24 cellular contexts compared by ENCODE assay signal in genomic region chr16:10931977-10932632, GRCh38. TPM values are rescaled to one million over a fixed set of nuclear protein-coding genes. Genes with fewer than 3 reads are reported as not detected.
DNase-seq lines count a peak whose midpoint lies in the region; ATAC-seq, FAIRE-seq and TF ChIP-seq lines count a peak whose summit lies in the region.
"Had no signal": no experiment of that assay in that cellular context is flagged by ENCODE, and none has a peak within 500 bp of the region (broad histone marks: within the 10 kb centered on the region; RNA-seq: fewer than 3 reads in every experiment).

No MANE protein-coding gene starts in this region.

- peak overlapping the region; percentile 80 for H3K27ac Mint-ChIP-seq in stimulated activated effector memory CD8-positive, alpha-beta T cell treated with anti-CD3 and anti-CD28 coated beads, Interleukin-12 subunit alpha, Interleukin-12 subunit beta, amount 100 ng/mL, for 72 hours

- TF ChIP-seq CTCF in HepG2 (CRISPR knock-in tag; IDR thresholded peaks at IDR 0.05) (no peak), right lobe of liver (IDR thresholded peaks at IDR 0.05) (no peak), GM12878 (IDR thresholded peaks at IDR 0.05 in 2 of 3, conservative IDR thresholded peaks at IDR 0.05 in 1 of 3; ENCODE audit: control insufficient read depth in 2 of 3, extremely low read depth in 1 of 3, insufficient read depth in 1 of 3, low read depth in 3 of 3, low read length in 3 of 3) (no peak), ascending aorta (IDR thresholded peaks at IDR 0.05) (no peak), foreskin keratinocyte (conservative IDR thresholded peaks at IDR 0.05) (no peak), GM13977 (IDR thresholded peaks at IDR 0.05; ENCODE audit: extremely low read depth, insufficient read depth, missing control alignments) (no peak)

- POLR2A ChIA-PET in HepG2 (lab: Yijun Ruan, JAX), result interaction anchor here (0.8 to 1.6 kb wide), 2 partner anchors 9 to 10 kb away, joined by 4 to 10 read pairs; partner anchors contain the start of gene DEXI
- POLR2A ChIA-PET in GM12878 (lab: Charles Lee), result interaction anchor here (0.6 to 1.8 kb wide), 4 partner anchors 9 to 319 kb away, joined by 3 to 13 read pairs (median 4); partner anchors contain the start of genes DEXI and NUBP1

- BruUV-seq in HepG2 (replicated peaks; lab: Mats Ljungman, UMichigan), result no TSS peak
- TSS peak; percentile 14 for BruUV-seq in GM12878 (replicated peaks; lab: Mats Ljungman, UMichigan)

- H2AFZ ChIP-seq in HepG2 (ENCODE audit: low read length) (no peak overlapping the region), GM12878 (ENCODE audit: control insufficient read depth, low read depth, low read length) (no peak overlapping the region)

- H3K27ac ChIP-seq in HepG2 (ENCODE audit: extremely low read length, insufficient read depth, low read length), result no peak overlapping the region
- H3K27ac ChIP-seq in right lobe of liver, result no peak overlapping the region
- H3K27ac ChIP-seq in GM12878 (ENCODE audit: control insufficient read depth, insufficient read depth), result no peak overlapping the region
- no peak overlapping the region for H3K27ac ChIP-seq in ascending aorta
- no peak overlapping the region for H3K27ac ChIP-seq in foreskin keratinocyte
- H3K27ac ChIP-seq: 22Rv1 had no signal

- no peak for TF ChIP-seq RAD21 in HepG2 (CRISPR knock-in tag; IDR thresholded peaks at IDR 0.05)
- TF ChIP-seq RAD21 in GM12878 (IDR thresholded peaks at IDR 0.05; ENCODE audit: insufficient read depth, low read depth, low read length), result no peak

- no peak overlapping the region for H3K4me3 Mint-ChIP-seq in stimulated activated effector memory CD8-positive, alpha-beta T cell treated with anti-CD3 and anti-CD28 coated beads, Interleukin-12 subunit alpha, Interleukin-12 subunit beta, amount 100 ng/mL, for 72 hours
- H3K4me3 Mint-ChIP-seq: CD14-positive monocyte had no signal

- peaks cover 18% of the 10 kb centered on the region for H3K4me1 ChIP-seq in HepG2 (ENCODE audit: insufficient read depth, low read length)
- peaks cover 0 to 62% (median 29%) of the 10 kb centered on the region in 4 donors for H3K4me1 ChIP-seq in right lobe of liver
- peaks cover 6% of the 10 kb centered on the region for H3K4me1 ChIP-seq in GM12878 (ENCODE audit: control insufficient read depth, insufficient read depth, low read length)
- H3K4me1 ChIP-seq in ascending aorta, result peaks cover 8 to 37% of the 10 kb centered on the region in 2 donors
- H3K4me1 ChIP-seq in foreskin keratinocyte, result no peaks in the 10 kb centered on the region
- H3K4me1 ChIP-seq: BE2C had no signal

- WGBS in HepG2 (ENCODE audit: low lambda C conversion rate), result 97% methylated on average over 11 of the region's 11 CpGs
- WGBS in right lobe of liver (ENCODE audit: insufficient coverage, low coverage, low lambda C conversion rate, missing lambda C conversion rate), result 84% methylated on average over 8 of the region's 11 CpGs
- WGBS in GM12878 (ENCODE audit: insufficient coverage, insufficient replicate concordance, low lambda C conversion rate, missing lambda C conversion rate), result 97% methylated on average over 11 of the region's 11 CpGs

- H3K79me2 ChIP-seq in HepG2 (ENCODE audit: insufficient read depth, low read length) (peaks cover 19% of the 10 kb centered on the region), GM12878 (ENCODE audit: control insufficient read depth, insufficient read depth, low read length) (peaks cover 9% of the 10 kb centered on the region)

- in situ Hi-C loops in HepG2 (cut with HindIII; ENCODE audit: extremely low pct_ligation_motif_present, low pct_unique_long_range_greater_than_20kb) (no loop called here), GM12878 (cut with MboI) (no loop called here), GM13977 (cut with MboI; ENCODE audit: low pct_unique_long_range_greater_than_20kb, low sequenced_read_pairs, unreplicated experiment) (no loop called here)

- H4K20me1 ChIP-seq in HepG2 (ENCODE audit: insufficient read depth, low read length), result peaks cover 5% of the 10 kb centered on the region; the same call in 1 of the 2 replicates
- no peaks in the 10 kb centered on the region; the same call in 1 of the 2 replicates for H4K20me1 ChIP-seq in GM12878 (ENCODE audit: control insufficient read depth, insufficient read depth)

- H3K9ac ChIP-seq in HepG2 (ENCODE audit: insufficient read depth, low read depth, low read length) (no peak overlapping the region), GM12878 (ENCODE audit: control insufficient read depth, insufficient read depth, low read length) (no peak overlapping the region)
- H3K9ac ChIP-seq: SK-N-SH had no signal

- DNase-seq in HepG2 (ENCODE audit: low spot score) (no peak), right lobe of liver (no peak), GM12878 (ENCODE audit: low read depth, low spot score) (no peak), ascending aorta (ENCODE audit: low spot score in 2 of 2) (no peak), foreskin keratinocyte (no peak), GM13977 (ENCODE audit: low spot score) (no peak)
- DNase-seq in stimulated activated effector memory CD8-positive, alpha-beta T cell treated with anti-CD3 and anti-CD28 coated beads, Interleukin-12 subunit alpha, Interleukin-12 subunit beta, amount 100 ng/mL, for 72 hours (ENCODE audit: low spot score in 2 of 2), result no peak
- DNase-seq: BE2C; CD8-positive, alpha-beta memory T cell; DMS 273 treated with DMSO at 0.1 percent for 48 hours; DMS79; EL; GDM1; MG63; NCI-H1105 treated with DMSO at 0.1 percent for 48 hours; NCI-H2029; NCI-H446; NCI-H524 treated with DMSO at 0.1 percent for 48 hours; NCI-H774; SK-N-SH had no signal

- RAD21 ChIA-PET in GM12878 (lab: Charles Lee; ENCODE audit: unreplicated experiment), result interaction anchor here (1.0 to 1.3 kb wide), 4 partner anchors 13 to 194 kb away, joined by 3 to 6 read pairs (median 4); no protein-coding TSS in a partner anchor

- peaks cover 22 to 65% of the 10 kb centered on the region in 2 experiments for H3K36me3 ChIP-seq in HepG2 (replicated peaks in 1 of 2; ENCODE audit: control insufficient read depth in 1 of 2, insufficient read depth in 2 of 2, low read length in 2 of 2)
- H3K36me3 ChIP-seq in right lobe of liver, result peaks cover 0 to 11% (median 0%) of the 10 kb centered on the region in 4 donors
- H3K36me3 ChIP-seq in GM12878 (ENCODE audit: control insufficient read depth in 2 of 2, insufficient read depth in 2 of 2, low read length in 1 of 2), result peaks cover 0 to 2% of the 10 kb centered on the region in 2 experiments; a peak in 2 of 4 replicates
- peaks cover 14 to 47% of the 10 kb centered on the region in 2 donors for H3K36me3 ChIP-seq in ascending aorta

- H3K9me3 ChIP-seq in HepG2 (ENCODE audit: low read length), result no peaks in the 10 kb centered on the region
- H3K9me3 ChIP-seq in right lobe of liver, result no peaks in the 10 kb centered on the region
- H3K9me3 ChIP-seq in GM12878 (replicated peaks; ENCODE audit: control insufficient read depth, insufficient read depth, low read length), result no peaks in the 10 kb centered on the region
- no peaks in the 10 kb centered on the region for H3K9me3 ChIP-seq in ascending aorta
- H3K9me3 ChIP-seq: BE2C, MG63, SK-N-SH had no signal

- TF ChIP-seq POLR2A in HepG2 (IDR thresholded peaks at IDR 0.05; ENCODE audit: insufficient read depth in 1 of 2, low read depth in 2 of 2, low read length in 2 of 2) (no peak), right lobe of liver (IDR thresholded peaks at IDR 0.05) (no peak), GM12878 (IDR thresholded peaks at IDR 0.05; ENCODE audit: low read depth, low read length) (peak; percentile 16; the same call in 1 of the 2 replicates)

- peaks cover 56% of the 10 kb centered on the region for H3K4me1 Mint-ChIP-seq in stimulated activated effector memory CD8-positive, alpha-beta T cell treated with anti-CD3 and anti-CD28 coated beads, Interleukin-12 subunit alpha, Interleukin-12 subunit beta, amount 100 ng/mL, for 72 hours

- TF ChIP-seq EP300 in HepG2 (IDR thresholded peaks at IDR 0.05; ENCODE audit: low read depth in 2 of 2, low read length in 2 of 2), result no peak
- TF ChIP-seq EP300 in HepG2 (CRISPR knock-in tag; IDR thresholded peaks at IDR 0.05; ENCODE audit: borderline replicate concordance), result no peak
- no peak for TF ChIP-seq EP300 in GM12878 (IDR thresholded peaks at IDR 0.05; ENCODE audit: borderline replicate concordance in 1 of 2, control insufficient read depth in 1 of 2, low read depth in 2 of 2, low read length in 2 of 2)

- no peak for ATAC-seq in HepG2
- ATAC-seq in right lobe of liver, result no peak
- ATAC-seq in GM12878, result no peak
- no peak for ATAC-seq in stimulated activated effector memory CD8-positive, alpha-beta T cell treated with anti-CD3 and anti-CD28 coated beads, Interleukin-12 subunit alpha, Interleukin-12 subunit beta, amount 100 ng/mL, for 72 hours
- ATAC-seq in foreskin keratinocyte, result no peak

- intact Hi-C loops in HepG2 (cut with micrococcal nuclease; ENCODE audit: unreplicated experiment), result no loop called here
- intact Hi-C loops in right lobe of liver (cut with DNase I), result no loop called here
- intact Hi-C loops in GM12878 (cut with micrococcal nuclease; ENCODE audit: unreplicated experiment), result no loop called here
- intact Hi-C loops in ascending aorta (cut with DNase I), result no loop called here

- H3K36me3 Mint-ChIP-seq in stimulated activated effector memory CD8-positive, alpha-beta T cell treated with anti-CD3 and anti-CD28 coated beads, Interleukin-12 subunit alpha, Interleukin-12 subunit beta, amount 100 ng/mL, for 72 hours, result peaks cover 94% of the 10 kb centered on the region

- H3K4me2 ChIP-seq in HepG2 (ENCODE audit: low read depth, low read length) (no peak overlapping the region), GM12878 (ENCODE audit: control insufficient read depth, insufficient read depth) (no peak overlapping the region)
- H3K4me2 ChIP-seq: SK-N-SH had no signal

- SMC1A ChIA-PET in GM12878 (lab: Charles Lee; ENCODE audit: uncharacterized antibody, unreplicated experiment), result interaction anchor here (1.0 to 2.2 kb wide), 4 partner anchors 9 to 16 kb away, joined by 4 to 12 read pairs (median 4); partner anchors contain the start of gene DEXI

- no peak overlapping the region for H3K4me3 ChIP-seq in HepG2 (replicated peaks in 1 of 3; ENCODE audit: insufficient read depth in 1 of 3, low read depth in 2 of 3, low read length in 3 of 3)
- H3K4me3 ChIP-seq in right lobe of liver, result no peak overlapping the region
- H3K4me3 ChIP-seq in GM12878, result no peak overlapping the region
- H3K4me3 ChIP-seq in ascending aorta, result no peak overlapping the region
- H3K4me3 ChIP-seq: MG63 had no signal

- CTCF ChIA-PET in HepG2 (lab: Yijun Ruan, JAX; ENCODE audit: low intra/inter-chr PET ratio, low total read pairs), result no interaction called here
- CTCF ChIA-PET in GM12878 (lab: Yijun Ruan, JAX), result interaction anchor here (0.7 to 2.5 kb wide), 4 partner anchors 13 to 665 kb away, joined by 3 to 11 read pairs (median 6); no protein-coding TSS in a partner anchor

- no peaks in the 10 kb centered on the region for H3K9me3 Mint-ChIP-seq in stimulated activated effector memory CD8-positive, alpha-beta T cell treated with anti-CD3 and anti-CD28 coated beads, Interleukin-12 subunit alpha, Interleukin-12 subunit beta, amount 100 ng/mL, for 72 hours
- H3K9me3 Mint-ChIP-seq: CD8-positive, alpha-beta memory T cell had no signal

- FAIRE-seq in HepG2 (lab: Jason Lieb, UNC) (no peak), GM12878 (lab: Jason Lieb, UNC) (no peak)
- FAIRE-seq: H54 had no signal

- no peaks in the 10 kb centered on the region for H3K27me3 ChIP-seq in HepG2 (ENCODE audit: control insufficient read depth in 1 of 2, insufficient read depth in 2 of 2, low read length in 2 of 2)
- H3K27me3 ChIP-seq in right lobe of liver, result no peaks in the 10 kb centered on the region
- no peaks in the 10 kb centered on the region for H3K27me3 ChIP-seq in GM12878 (replicated peaks in 1 of 2; ENCODE audit: control insufficient read depth in 2 of 2, insufficient read depth in 2 of 2, low read length in 1 of 2)
- no peaks in the 10 kb centered on the region for H3K27me3 ChIP-seq in ascending aorta
- no peaks in the 10 kb centered on the region for H3K27me3 ChIP-seq in foreskin keratinocyte
- H3K27me3 ChIP-seq: BE2C, MG63 had no signal

RNA-seq across cellular contexts. Expression of gene DEXI, which starts 10.2 kb away (rescaled TPM):
- total RNA-seq in HepG2 (2016; rRNA removed; fragmentation: Illumina TruSeq; extraction: Trizol) (57.9 and 70.4 TPM in 2 replicates), right lobe of liver (10 to 100 TPM; 35.8 to 93.8 (median 54.1) TPM), GM12878 (2014; rRNA removed) (26.3 and 28.6 TPM in 2 replicates), GM12878 (2014; rRNA removed; fragmentation: Illumina TruSeq; extraction: Trizol) (17.0 and 17.3 TPM in 2 replicates), GM12878 (2021) (22.7 and 24.2 TPM in 2 replicates), ascending aorta (94.2 TPM), foreskin keratinocyte (42.8 and 45.1 TPM in 2 replicates)
- 68.6 and 86.7 TPM in 2 replicates for total RNA-seq in HepG2 (2016; cell fraction: cytosol; rRNA removed; fragmentation: Illumina TruSeq; extraction: Trizol; ENCODE audit: low read depth)
- 54.1 and 71.8 TPM in 2 replicates for total RNA-seq in HepG2 (2016; cell fraction: insoluble cytoplasmic fraction; rRNA removed; fragmentation: Illumina TruSeq; extraction: Trizol)
- 117 and 144 TPM in 2 replicates for total RNA-seq in HepG2 (2016; cell fraction: membrane; rRNA removed; fragmentation: Illumina TruSeq; extraction: Trizol)
- total RNA-seq in HepG2 (2016; cell fraction: nucleus; rRNA removed; fragmentation: Illumina TruSeq; extraction: Trizol), result 35.4 and 46.3 TPM in 2 replicates
- polyA plus RNA-seq in HepG2 (2011; rRNA removed) (51.5 and 54.4 TPM in 2 replicates), GM12878 (2011; rRNA removed) (11.4 and 15.2 TPM in 2 replicates), GM12878 (2014; fragmentation: Illumina TruSeq; extraction: Trizol) (17.8 and 21.7 TPM in 2 replicates), GM12878 (2014; fragmentation: Nextera tagmentation; extraction: Ambion mirVana) (1 to 10 TPM; 1.4 to 4.3 TPM), GM12878 (2014; rRNA removed) (22.9 and 25.7 TPM in 2 replicates), GM12878 (2016; fragmentation: Nextera tagmentation; extraction: Ambion mirVana) (10 to 100 TPM; 14.0 to 19.8 TPM), foreskin keratinocyte (40.4 and 43.1 TPM in 2 replicates)
- polyA plus RNA-seq in HepG2 (2011; cell fraction: cytosol; rRNA removed), result 69.5 and 78.6 TPM in 2 replicates
- polyA plus RNA-seq in HepG2 (2011; cell fraction: nucleus; rRNA removed), result 40.4 and 50.2 TPM in 2 replicates
- 45.6 and 55.0 TPM in 2 replicates for polyA plus RNA-seq in HepG2 (2012)
- polyA plus RNA-seq in HepG2 (2016; cell fraction: cytosol; fragmentation: Illumina TruSeq; extraction: Trizol; ENCODE audit: low read depth), result 70.9 and 88.4 TPM in 2 replicates
- polyA plus RNA-seq in HepG2 (2016; cell fraction: insoluble cytoplasmic fraction; fragmentation: Illumina TruSeq; extraction: Trizol; ENCODE audit: low read depth), result 58.1 and 70.0 TPM in 2 replicates
- polyA plus RNA-seq in HepG2 (2016; cell fraction: membrane; fragmentation: Illumina TruSeq; extraction: Trizol; ENCODE audit: low read depth), result 120 and 124 TPM in 2 replicates
- 60.2 and 65.5 TPM in 2 replicates for polyA plus RNA-seq in HepG2 (2016; cell fraction: nucleus; fragmentation: Illumina TruSeq; extraction: Trizol; ENCODE audit: insufficient read depth, low read depth)
- polyA minus RNA-seq in HepG2 (2011; rRNA and poly(A)+ RNA removed; ENCODE audit: low replicate concordance), result 31.7 and 71.0 TPM in 2 replicates
- polyA minus RNA-seq in HepG2 (2011; cell fraction: cytosol; rRNA and poly(A)+ RNA removed), result 34.2 and 35.1 TPM in 2 replicates
- 24.7 and 27.7 TPM in 2 replicates for polyA minus RNA-seq in HepG2 (2011; cell fraction: nucleus; rRNA and poly(A)+ RNA removed)
- total RNA-seq in GM12878 (2013; cell fraction: nucleolus; rRNA removed), result 26.1 and 29.0 TPM in 2 replicates
- polyA plus RNA-seq in GM12878 (2011; ENCODE audit: low read depth), result 7.1 TPM
- 21.8 and 24.6 TPM in 2 replicates for polyA plus RNA-seq in GM12878 (2011; cell fraction: cytosol; rRNA removed)
- 37.7 and 44.3 TPM in 2 replicates for polyA plus RNA-seq in GM12878 (2011; cell fraction: nucleus; rRNA removed)
- polyA plus RNA-seq in GM12878 (2012), result 15.5 and 16.1 TPM in 2 replicates
- 18.1 and 24.7 TPM in 2 replicates for polyA minus RNA-seq in GM12878 (2011; rRNA and poly(A)+ RNA removed)
- polyA minus RNA-seq in GM12878 (2011; cell fraction: cytosol; rRNA and poly(A)+ RNA removed), result 9.6 and 11.0 TPM in 2 replicates
- polyA minus RNA-seq in GM12878 (2011; cell fraction: nucleus; rRNA and poly(A)+ RNA removed), result 14.1 and 21.8 TPM in 2 replicates

RNA-seq across cellular contexts. Expression of gene CLEC16A, which starts 12.3 kb away (rescaled TPM):
- total RNA-seq in HepG2 (2016; rRNA removed; fragmentation: Illumina TruSeq; extraction: Trizol) (10.3 and 13.6 TPM in 2 replicates), right lobe of liver (10 to 100 TPM; 15.2 to 25.9 (median 19.8) TPM), GM12878 (2014; rRNA removed) (17.1 and 17.6 TPM in 2 replicates), GM12878 (2014; rRNA removed; fragmentation: Illumina TruSeq; extraction: Trizol) (14.1 and 14.6 TPM in 2 replicates), GM12878 (2021) (28.7 and 30.0 TPM in 2 replicates), ascending aorta (16.2 TPM), foreskin keratinocyte (21.0 and 22.0 TPM in 2 replicates)
- 35.7 and 39.7 TPM in 2 replicates for total RNA-seq in HepG2 (2016; cell fraction: cytosol; rRNA removed; fragmentation: Illumina TruSeq; extraction: Trizol; ENCODE audit: low read depth)
- 10.6 and 12.8 TPM in 2 replicates for total RNA-seq in HepG2 (2016; cell fraction: insoluble cytoplasmic fraction; rRNA removed; fragmentation: Illumina TruSeq; extraction: Trizol)
- total RNA-seq in HepG2 (2016; cell fraction: membrane; rRNA removed; fragmentation: Illumina TruSeq; extraction: Trizol), result 14.4 and 15.9 TPM in 2 replicates
- 17.5 and 18.7 TPM in 2 replicates for total RNA-seq in HepG2 (2016; cell fraction: nucleus; rRNA removed; fragmentation: Illumina TruSeq; extraction: Trizol)
- polyA plus RNA-seq in HepG2 (2011; rRNA removed) (8.5 and 9.5 TPM in 2 replicates), GM12878 (2011; rRNA removed) (16.4 and 20.2 TPM in 2 replicates), GM12878 (2014; fragmentation: Illumina TruSeq; extraction: Trizol) (19.3 and 20.5 TPM in 2 replicates), GM12878 (2014; fragmentation: Nextera tagmentation; extraction: Ambion mirVana) (1 to 10 TPM; 1.5 to 3.1 TPM), GM12878 (2014; rRNA removed) (18.1 and 18.7 TPM in 2 replicates), GM12878 (2016; fragmentation: Nextera tagmentation; extraction: Ambion mirVana) (10 to 100 TPM; 27.1 to 28.8 TPM), foreskin keratinocyte (11.4 and 12.0 TPM in 2 replicates)
- polyA plus RNA-seq in HepG2 (2011; cell fraction: cytosol; rRNA removed), result 6.6 and 6.8 TPM in 2 replicates
- 17.0 and 19.5 TPM in 2 replicates for polyA plus RNA-seq in HepG2 (2011; cell fraction: nucleus; rRNA removed)
- polyA plus RNA-seq in HepG2 (2012), result 10.3 and 12.0 TPM in 2 replicates
- polyA plus RNA-seq in HepG2 (2016; cell fraction: cytosol; fragmentation: Illumina TruSeq; extraction: Trizol; ENCODE audit: low read depth), result 1.7 and 1.9 TPM in 2 replicates
- polyA plus RNA-seq in HepG2 (2016; cell fraction: insoluble cytoplasmic fraction; fragmentation: Illumina TruSeq; extraction: Trizol; ENCODE audit: low read depth), result 11.8 and 14.0 TPM in 2 replicates
- 3.4 and 4.4 TPM in 2 replicates for polyA plus RNA-seq in HepG2 (2016; cell fraction: membrane; fragmentation: Illumina TruSeq; extraction: Trizol; ENCODE audit: low read depth)
- polyA plus RNA-seq in HepG2 (2016; cell fraction: nucleus; fragmentation: Illumina TruSeq; extraction: Trizol; ENCODE audit: insufficient read depth, low read depth), result 22.7 and 25.7 TPM in 2 replicates
- 24.9 and 35.4 TPM in 2 replicates for polyA minus RNA-seq in HepG2 (2011; rRNA and poly(A)+ RNA removed; ENCODE audit: low replicate concordance)
- 14.4 and 19.0 TPM in 2 replicates for polyA minus RNA-seq in HepG2 (2011; cell fraction: cytosol; rRNA and poly(A)+ RNA removed)
- polyA minus RNA-seq in HepG2 (2011; cell fraction: nucleus; rRNA and poly(A)+ RNA removed), result 25.8 and 32.0 TPM in 2 replicates
- 277 and 301 TPM in 2 replicates for total RNA-seq in GM12878 (2013; cell fraction: nucleolus; rRNA removed)
- polyA plus RNA-seq in GM12878 (2011; ENCODE audit: low read depth), result 5.6 TPM
- polyA plus RNA-seq in GM12878 (2011; cell fraction: cytosol; rRNA removed), result 17.6 and 21.8 TPM in 2 replicates
- polyA plus RNA-seq in GM12878 (2011; cell fraction: nucleus; rRNA removed), result 39.8 and 50.1 TPM in 2 replicates
- polyA plus RNA-seq in GM12878 (2012), result 11.8 and 12.2 TPM in 2 replicates
- 117 and 120 TPM in 2 replicates for polyA minus RNA-seq in GM12878 (2011; rRNA and poly(A)+ RNA removed)
- 46.5 and 51.2 TPM in 2 replicates for polyA minus RNA-seq in GM12878 (2011; cell fraction: cytosol; rRNA and poly(A)+ RNA removed)
- 42.9 and 65.1 TPM in 2 replicates for polyA minus RNA-seq in GM12878 (2011; cell fraction: nucleus; rRNA and poly(A)+ RNA removed)

RNA-seq across cellular contexts. Expression of gene CIITA, which starts 55.1 kb away (rescaled TPM):
- 0.09 and 0.11 TPM in 2 replicates for total RNA-seq in HepG2 (2016; rRNA removed; fragmentation: Illumina TruSeq; extraction: Trizol)
- total RNA-seq in HepG2 (2016; cell fraction: cytosol; rRNA removed; fragmentation: Illumina TruSeq; extraction: Trizol; ENCODE audit: low read depth), result 0.09 TPM in 1 of 2 replicates, not detected in the other
- total RNA-seq in HepG2 (2016; cell fraction: insoluble cytoplasmic fraction; rRNA removed; fragmentation: Illumina TruSeq; extraction: Trizol), result 0.10 and 0.13 TPM in 2 replicates
- total RNA-seq in HepG2 (2016; cell fraction: membrane; rRNA removed; fragmentation: Illumina TruSeq; extraction: Trizol), result 0.09 and 0.21 TPM in 2 replicates
- total RNA-seq in HepG2 (2016; cell fraction: nucleus; rRNA removed; fragmentation: Illumina TruSeq; extraction: Trizol), result 0.19 TPM in 1 of 2 replicates, not detected in the other
- 0.05 and 0.08 TPM in 2 replicates for polyA plus RNA-seq in HepG2 (2011; rRNA removed)
- polyA plus RNA-seq in HepG2 (2011; cell fraction: cytosol; rRNA removed), result 0.10 and 0.11 TPM in 2 replicates
- polyA plus RNA-seq in HepG2 (2011; cell fraction: nucleus; rRNA removed), result 0.28 and 0.47 TPM in 2 replicates
- 0.36 and 0.56 TPM in 2 replicates for polyA plus RNA-seq in HepG2 (2012)
- polyA plus RNA-seq in HepG2 (2016; cell fraction: cytosol; fragmentation: Illumina TruSeq; extraction: Trizol; ENCODE audit: low read depth), result 0.11 and 0.14 TPM in 2 replicates
- 0.13 TPM in 1 of 2 replicates, not detected in the other for polyA plus RNA-seq in HepG2 (2016; cell fraction: insoluble cytoplasmic fraction; fragmentation: Illumina TruSeq; extraction: Trizol; ENCODE audit: low read depth)
- polyA plus RNA-seq in HepG2 (2016; cell fraction: membrane; fragmentation: Illumina TruSeq; extraction: Trizol; ENCODE audit: low read depth), result 0.24 TPM in 1 of 2 replicates, not detected in the other
- 0.15 TPM in 1 of 2 replicates, not detected in the other for polyA plus RNA-seq in HepG2 (2016; cell fraction: nucleus; fragmentation: Illumina TruSeq; extraction: Trizol; ENCODE audit: insufficient read depth, low read depth)
- 0.06 and 1.5 TPM in 2 replicates for polyA minus RNA-seq in HepG2 (2011; rRNA and poly(A)+ RNA removed; ENCODE audit: low replicate concordance)
- polyA minus RNA-seq in HepG2 (2011; cell fraction: cytosol; rRNA and poly(A)+ RNA removed), result 0.26 TPM in 1 of 2 replicates, not detected in the other
- polyA minus RNA-seq in HepG2 (2011; cell fraction: nucleus; rRNA and poly(A)+ RNA removed), result 0.12 and 0.26 TPM in 2 replicates
- 1 to 10 TPM in 5 of 6 experiments, under 1 TPM in 1; 0.95 to 6.4 (median 3.3) TPM for total RNA-seq in right lobe of liver
- total RNA-seq in GM12878 (2013; cell fraction: nucleolus; rRNA removed), result 733 and 778 TPM in 2 replicates
- 49.6 and 51.4 TPM in 2 replicates for total RNA-seq in GM12878 (2014; rRNA removed)
- total RNA-seq in GM12878 (2014; rRNA removed; fragmentation: Illumina TruSeq; extraction: Trizol), result 31.0 and 37.4 TPM in 2 replicates
- total RNA-seq in GM12878 (2021), result 84.6 and 95.8 TPM in 2 replicates
- 32.4 TPM for polyA plus RNA-seq in GM12878 (2011; ENCODE audit: low read depth)
- 139 and 145 TPM in 2 replicates for polyA plus RNA-seq in GM12878 (2011; rRNA removed)
- 85.3 and 89.0 TPM in 2 replicates for polyA plus RNA-seq in GM12878 (2011; cell fraction: cytosol; rRNA removed)
- polyA plus RNA-seq in GM12878 (2011; cell fraction: nucleus; rRNA removed), result 371 and 391 TPM in 2 replicates
- 50.3 and 56.0 TPM in 2 replicates for polyA plus RNA-seq in GM12878 (2012)
- 35.7 and 51.1 TPM in 2 replicates for polyA plus RNA-seq in GM12878 (2014; fragmentation: Illumina TruSeq; extraction: Trizol)
- polyA plus RNA-seq in GM12878 (2014; fragmentation: Nextera tagmentation; extraction: Ambion mirVana), result 10 to 100 TPM; 11.5 to 12.5 TPM
- polyA plus RNA-seq in GM12878 (2014; rRNA removed), result 74.5 and 82.5 TPM in 2 replicates
- 10 to 100 TPM; 45.3 to 48.2 TPM for polyA plus RNA-seq in GM12878 (2016; fragmentation: Nextera tagmentation; extraction: Ambion mirVana)
- 158 and 163 TPM in 2 replicates for polyA minus RNA-seq in GM12878 (2011; rRNA and poly(A)+ RNA removed)
- 30.1 and 45.4 TPM in 2 replicates for polyA minus RNA-seq in GM12878 (2011; cell fraction: cytosol; rRNA and poly(A)+ RNA removed)
- polyA minus RNA-seq in GM12878 (2011; cell fraction: nucleus; rRNA and poly(A)+ RNA removed), result 156 and 242 TPM in 2 replicates
- 19.4 TPM for total RNA-seq in ascending aorta
- 0.07 TPM in 1 of 2 replicates, not detected in the other for total RNA-seq in foreskin keratinocyte
- 0.03 and 0.06 TPM in 2 replicates for polyA plus RNA-seq in foreskin keratinocyte
- total RNA-seq: HT-29 had no signal

Comparison
In these comparisons a context has a peak if more than half of its experiments do, and no peak if none do; other contexts are left out.
1. Of the 75 proteins assayed by ChIP-seq in both HepG2 and GM12878: peak only in HepG2: none; only in GM12878: BCL3, POLR2A and POLR2AphosphoS5; in both: none; in neither: 72.